In the genomic region with DNA sequence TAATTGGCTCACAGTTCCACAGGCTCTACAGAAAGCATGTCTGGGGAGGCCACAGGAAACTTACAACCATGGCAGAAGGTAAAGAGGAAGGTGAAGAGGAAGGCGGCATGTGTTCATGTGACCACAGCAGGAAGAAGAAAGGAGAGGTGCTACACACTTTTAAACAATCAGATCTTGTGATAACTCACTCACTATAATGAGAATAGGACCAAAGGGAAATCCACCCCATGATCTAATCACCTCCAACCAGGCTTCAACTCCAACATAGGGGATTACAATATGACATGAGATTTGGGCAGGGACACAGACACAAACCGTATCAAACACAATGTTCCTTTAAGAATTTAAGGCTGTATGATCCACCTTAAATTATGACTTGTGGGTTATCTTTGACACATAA, we compare ENCODE assay signal across 1 cellular context.
TF ChIP-seq lines count a peak whose summit lies in the region.

No MANE protein-coding gene starts in this region.

TF ChIP-seq in HEK293, 187 proteins besides CTCF, POLR2A, EP300 and RAD21 (continued from another document):
- TF ChIP-seq, protein P1, sequence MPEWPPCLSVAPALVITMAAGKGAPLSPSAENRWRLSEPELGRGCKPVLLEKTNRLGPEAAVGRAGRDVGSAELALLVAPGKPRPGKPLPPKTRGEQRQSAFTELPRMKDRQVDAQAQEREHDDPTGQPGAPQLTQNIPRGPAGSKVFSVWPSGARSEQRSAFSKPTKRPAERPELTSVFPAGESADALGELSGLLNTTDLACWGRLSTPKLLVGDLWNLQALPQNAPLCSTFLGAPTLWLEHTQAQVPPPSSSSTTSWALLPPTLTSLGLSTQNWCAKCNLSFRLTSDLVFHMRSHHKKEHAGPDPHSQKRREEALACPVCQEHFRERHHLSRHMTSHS (tag by site-specific recombination; IDR thresholded peaks at IDR 0.05), result no peak
TF ChIP-seq in HEK293: peak in this region for 1.
